1 cellular context compared by ENCODE assay signal in genomic region chr5:139696167-139696893, GRCh38.
TF ChIP-seq lines count a peak whose summit lies in the region.

No MANE protein-coding gene starts in this region.

TF ChIP-seq in K562, 482 proteins besides CTCF, POLR2A, EP300 and RAD21 (continued from another document and continues in another):
- TF ChIP-seq ZBTB40 (IDR thresholded peaks at IDR 0.05): 0 out of 2 replicates have a peak, but pooled peaks have one; percentile 15
- no peak for TF ChIP-seq ZBTB40 (CRISPR knock-in tag; IDR thresholded peaks at IDR 0.05)
- no peak for TF ChIP-seq MCM2 (IDR thresholded peaks at IDR 0.05; ENCODE audit: low read depth)
- TF ChIP-seq NKRF (IDR thresholded peaks at IDR 0.05; ENCODE audit: borderline replicate concordance): no peak
- TF ChIP-seq ZNF282 (CRISPR knock-in tag; IDR thresholded peaks at IDR 0.05): no peak
- TF ChIP-seq NFE2 (IDR thresholded peaks at IDR 0.05; ENCODE audit: low read depth): peak; percentile 68
- 0 out of 2 replicates have a peak, but pooled peaks have one; percentile 46 for TF ChIP-seq ZNF644 (tag; IDR thresholded peaks at IDR 0.05; ENCODE audit: low read depth)
- TF ChIP-seq ZNF263 (CRISPR knock-in tag; IDR thresholded peaks at IDR 0.05; ENCODE audit: borderline replicate concordance): no peak
- TF ChIP-seq SRSF1 (IDR thresholded peaks at IDR 0.05; ENCODE audit: low read depth, low read length): no peak
- TF ChIP-seq HNRNPH1 (optimal IDR thresholded peaks at IDR 0.05; ENCODE audit: low read depth, low read length): no peak
- TF ChIP-seq NEUROD1 (IDR thresholded peaks at IDR 0.05; ENCODE audit: borderline replicate concordance, low read depth, low read length, partially characterized antibody): no peak
- TF ChIP-seq TRIM28 (IDR thresholded peaks at IDR 0.05): no peak; the same call in 1 of the 2 replicates
- peak; percentile 74 for TF ChIP-seq ADNP (tag; IDR thresholded peaks at IDR 0.05)
- TF ChIP-seq ZBTB11 (CRISPR knock-in tag; IDR thresholded peaks at IDR 0.05): no peak
- TF ChIP-seq FOS (IDR thresholded peaks at IDR 0.05; ENCODE audit: extremely low read depth, insufficient read length): no peak
- peak; percentile 50 for TF ChIP-seq ZNF316 (IDR thresholded peaks at IDR 0.05)
- TF ChIP-seq U2AF2 (optimal IDR thresholded peaks at IDR 0.05; ENCODE audit: low read depth, low read length): no peak
- TF ChIP-seq NFYB (IDR thresholded peaks at IDR 0.05; ENCODE audit: extremely low read depth, insufficient read length): no peak
- no peak for TF ChIP-seq HCFC1 (IDR thresholded peaks at IDR 0.05; ENCODE audit: low read depth, low read length)
- no peak for TF ChIP-seq IFI16 (CRISPR knock-in tag; IDR thresholded peaks at IDR 0.05)
- TF ChIP-seq C11orf30 (IDR thresholded peaks at IDR 0.05; ENCODE audit: low read depth): no peak
- TF ChIP-seq SIN3A (IDR thresholded peaks at IDR 0.05; ENCODE audit: borderline replicate concordance in 2 of 2, control insufficient read depth in 1 of 2, low read depth in 2 of 2, low read length in 2 of 2): no peak
- TF ChIP-seq ZBTB17 (CRISPR knock-in tag; IDR thresholded peaks at IDR 0.05): no peak
- no peak for TF ChIP-seq CTCFL (IDR thresholded peaks at IDR 0.05; ENCODE audit: borderline replicate concordance, insufficient read depth, low read depth, low read length, poor library complexity, severe bottlenecking)
- TF ChIP-seq ARID1B (IDR thresholded peaks at IDR 0.05): peak; percentile 37
- peak; percentile 30 to 33; a peak in 2 of 4 replicates for TF ChIP-seq TRIM24 (IDR thresholded peaks at IDR 0.05)
- TF ChIP-seq ZNF75A (CRISPR knock-in tag; IDR thresholded peaks at IDR 0.05): no peak
- TF ChIP-seq ZNF764 (CRISPR knock-in tag; IDR thresholded peaks at IDR 0.05; ENCODE audit: low read depth): no peak
- no peak for TF ChIP-seq MXD1 (CRISPR knock-in tag; IDR thresholded peaks at IDR 0.05; ENCODE audit: borderline replicate concordance, poor library complexity, severe bottlenecking)
- no peak for TF ChIP-seq WHSC1 (IDR thresholded peaks at IDR 0.05; ENCODE audit: low read length)
- no peak for TF ChIP-seq NR4A1 (CRISPR knock-in tag; IDR thresholded peaks at IDR 0.05)
- no peak for TF ChIP-seq NR4A1 (tag; IDR thresholded peaks at IDR 0.05)
- TF ChIP-seq RNF2 (IDR thresholded peaks at IDR 0.05): 0 out of 2 replicates have a peak, but pooled peaks have one; percentile 2
- TF ChIP-seq CBX2 (IDR thresholded peaks at IDR 0.05; ENCODE audit: insufficient read depth, low read length, poor library complexity, severe bottlenecking): no peak
- TF ChIP-seq MYC (IDR thresholded peaks at IDR 0.05; ENCODE audit: low read depth, low read length): peak; percentile 81
- no peak for TF ChIP-seq MYC (CRISPR knock-in tag; IDR thresholded peaks at IDR 0.05; ENCODE audit: borderline replicate concordance, low read depth)
- TF ChIP-seq EWSR1 (IDR thresholded peaks at IDR 0.05; ENCODE audit: borderline replicate concordance, low read depth, partially characterized antibody): no peak
- no peak for TF ChIP-seq HSF4 (CRISPR knock-in tag; IDR thresholded peaks at IDR 0.05; ENCODE audit: borderline replicate concordance)
- TF ChIP-seq NCOR1 (IDR thresholded peaks at IDR 0.05): no peak
- no peak for TF ChIP-seq PHTF2 (CRISPR knock-in tag; IDR thresholded peaks at IDR 0.05)
- TF ChIP-seq TCF7 (IDR thresholded peaks at IDR 0.05; ENCODE audit: borderline replicate concordance): no peak
- TF ChIP-seq ZNF512 (tag; IDR thresholded peaks at IDR 0.05): no peak
- no peak for TF ChIP-seq ELK1 (CRISPR knock-in tag; IDR thresholded peaks at IDR 0.05)
- TF ChIP-seq BRD4 (IDR thresholded peaks at IDR 0.05): 0 out of 2 replicates have a peak, but pooled peaks have one; percentile 3
- TF ChIP-seq ZNF143 (CRISPR knock-in tag; IDR thresholded peaks at IDR 0.05): peak; percentile 34; the same call in 1 of the 2 replicates
